10 cellular contexts compared by ENCODE assay signal in the genomic region with DNA sequence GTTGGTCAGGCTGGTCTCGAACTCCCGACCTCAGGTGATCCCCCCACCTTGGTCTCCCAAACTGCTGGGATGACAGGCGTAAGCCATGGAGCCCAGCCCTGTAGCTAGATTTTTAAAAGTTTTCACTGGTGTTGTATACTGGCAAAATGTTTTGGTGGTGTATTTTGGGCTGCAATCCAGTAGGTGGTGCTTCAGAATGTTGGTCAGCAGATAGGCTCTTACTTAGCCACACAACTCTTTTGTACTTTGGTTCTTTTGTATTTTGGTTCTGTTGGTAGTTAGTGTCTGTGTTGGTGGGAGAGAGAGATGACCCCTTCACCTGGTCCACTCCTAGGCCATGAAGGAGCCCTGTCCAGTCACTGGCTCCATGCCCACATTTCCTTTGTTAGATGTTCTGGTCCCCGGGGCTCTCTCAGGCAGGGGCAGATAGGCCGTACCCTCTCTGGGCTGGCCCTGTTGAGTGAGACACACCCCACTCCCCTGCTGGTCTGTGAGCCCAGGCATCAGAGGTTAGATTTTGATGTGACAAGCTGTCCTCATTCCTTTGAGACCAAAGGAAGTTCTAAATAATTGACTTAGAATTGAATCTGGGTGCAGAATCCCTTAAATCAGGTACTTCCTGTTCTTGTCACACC.
DNase-seq lines count a peak whose midpoint lies in the region; ATAC-seq, FAIRE-seq and TF ChIP-seq lines count a peak whose summit lies in the region.
"Had no signal": no experiment of that assay in that cellular context is flagged by ENCODE, and none has a peak within 500 bp of the region (broad histone marks: within the 10 kb centered on the region; RNA-seq: fewer than 3 reads in every experiment).

No MANE protein-coding gene starts in this region.

- TF ChIP-seq CTCF in bronchial epithelial cell (IDR thresholded peaks at IDR 0.05; ENCODE audit: insufficient read depth, low read length, severe bottlenecking), result peak; percentile 42
- TF ChIP-seq CTCF in progenitor cell of endocrine pancreas (IDR thresholded peaks at IDR 0.05; ENCODE audit: unreplicated experiment), result peak; percentile 25

- no peak overlapping the region for H3K4me3 Mint-ChIP-seq in progenitor cell of endocrine pancreas (ENCODE audit: low read depth)
- no peak overlapping the region for H3K4me3 Mint-ChIP-seq in activated CD4-positive, alpha-beta T cell treated with anti-CD3 and anti-CD28 coated beads, Interleukin-2, amount 10 ng/mL, durations not matched to agents 24 days and 14 days
- H3K4me3 Mint-ChIP-seq: naive thymus-derived CD4-positive, alpha-beta T cell had no signal

- no peak for ATAC-seq in HG03442 (IDR thresholded peaks at IDR 0.05; ENCODE audit: unreplicated experiment)
- ATAC-seq: naive thymus-derived CD4-positive, alpha-beta T cell had no signal

- H3K36me3 ChIP-seq in bronchial epithelial cell (ENCODE audit: control insufficient read depth, insufficient read depth, low read length), result no peaks in the 10 kb centered on the region

- H3K27me3 Mint-ChIP-seq in progenitor cell of endocrine pancreas, result no peaks in the 10 kb centered on the region
- no peaks in the 10 kb centered on the region for H3K27me3 Mint-ChIP-seq in activated CD4-positive, alpha-beta T cell treated with anti-CD3 and anti-CD28 coated beads, Interleukin-2, amount 10 ng/mL, durations not matched to agents 24 days and 14 days
- H3K27me3 Mint-ChIP-seq: naive thymus-derived CD4-positive, alpha-beta T cell had no signal

- DNase-seq in NCI-H345 (lab: John Stamatoyannopoulos, UW) (peak; percentile 4), NCI-H345 treated with DMSO at 0.1 percent for 48 hours (lab: John Stamatoyannopoulos, UW; ENCODE audit: unreplicated experiment) (no peak), HT1080 (ENCODE audit: low read depth) (peak; percentile 34), bronchial epithelial cell (ENCODE audit: low read depth) (peak; percentile 40), progenitor cell of endocrine pancreas (ENCODE audit: low spot score, unreplicated experiment) (no peak), epidermal melanocyte (ENCODE audit: insufficient read length, low spot score) (no peak)
- DNase-seq in activated CD4-positive, alpha-beta T cell treated with anti-CD3 and anti-CD28 coated beads, Interleukin-2, amount 10 ng/mL, durations not matched to agents 24 days and 14 days, result no peak

- peaks cover 9% of the 10 kb centered on the region for H3K4me1 Mint-ChIP-seq in progenitor cell of endocrine pancreas (ENCODE audit: low read depth)
- peaks cover 33% of the 10 kb centered on the region for H3K4me1 Mint-ChIP-seq in activated CD4-positive, alpha-beta T cell treated with anti-CD3 and anti-CD28 coated beads, Interleukin-2, amount 10 ng/mL, durations not matched to agents 24 days and 14 days

- peak; percentile 66 for FAIRE-seq in bronchial epithelial cell (lab: Jason Lieb, UNC)

- H3K9me3 Mint-ChIP-seq in progenitor cell of endocrine pancreas (ENCODE audit: low read depth), result peaks cover 15% of the 10 kb centered on the region
- peaks cover 5% of the 10 kb centered on the region for H3K9me3 Mint-ChIP-seq in activated CD4-positive, alpha-beta T cell treated with anti-CD3 and anti-CD28 coated beads, Interleukin-2, amount 10 ng/mL, durations not matched to agents 24 days and 14 days

- intact Hi-C loops in activated CD4-positive, alpha-beta T cell treated with anti-CD3 and anti-CD28 coated beads, Interleukin-2, amount 10 ng/mL, durations not matched to agents 24 days and 14 days (cut with micrococcal nuclease), result no loop called here

- no peak overlapping the region for H3K27ac Mint-ChIP-seq in progenitor cell of endocrine pancreas
- H3K27ac Mint-ChIP-seq in activated CD4-positive, alpha-beta T cell treated with anti-CD3 and anti-CD28 coated beads, Interleukin-2, amount 10 ng/mL, durations not matched to agents 24 days and 14 days, result no peak overlapping the region
- H3K27ac Mint-ChIP-seq: naive thymus-derived CD4-positive, alpha-beta T cell had no signal

- H3K36me3 Mint-ChIP-seq in progenitor cell of endocrine pancreas (ENCODE audit: insufficient read depth), result peaks cover 8% of the 10 kb centered on the region
- H3K36me3 Mint-ChIP-seq in activated CD4-positive, alpha-beta T cell treated with anti-CD3 and anti-CD28 coated beads, Interleukin-2, amount 10 ng/mL, durations not matched to agents 24 days and 14 days (ENCODE audit: low read depth), result peaks cover 2% of the 10 kb centered on the region

- H3K4me3 ChIP-seq in bronchial epithelial cell (ENCODE audit: low read depth, low read length), result no peak overlapping the region
- H3K4me3 ChIP-seq: BLaER1 had no signal

- H3K27me3 ChIP-seq in bronchial epithelial cell (ENCODE audit: control insufficient read depth, insufficient read depth, low read length), result no peaks in the 10 kb centered on the region
- H3K27me3 ChIP-seq: BLaER1 had no signal

Comparison
In these comparisons a context has a peak if more than half of its experiments do, and no peak if none do; other contexts are left out.
1. DNase-seq: peak in NCI-H345 (single experiment), HT1080 (single experiment) and bronchial epithelial cell (single experiment); none in NCI-H345 treated with DMSO at 0.1 percent for 48 hours (single experiment), progenitor cell of endocrine pancreas (single experiment), epidermal melanocyte (single experiment) and activated CD4-positive, alpha-beta T cell treated with anti-CD3 and anti-CD28 coated beads, Interleukin-2, amount 10 ng/mL, durations not matched to agents 24 days and 14 days (single experiment).